In the genomic region with DNA sequence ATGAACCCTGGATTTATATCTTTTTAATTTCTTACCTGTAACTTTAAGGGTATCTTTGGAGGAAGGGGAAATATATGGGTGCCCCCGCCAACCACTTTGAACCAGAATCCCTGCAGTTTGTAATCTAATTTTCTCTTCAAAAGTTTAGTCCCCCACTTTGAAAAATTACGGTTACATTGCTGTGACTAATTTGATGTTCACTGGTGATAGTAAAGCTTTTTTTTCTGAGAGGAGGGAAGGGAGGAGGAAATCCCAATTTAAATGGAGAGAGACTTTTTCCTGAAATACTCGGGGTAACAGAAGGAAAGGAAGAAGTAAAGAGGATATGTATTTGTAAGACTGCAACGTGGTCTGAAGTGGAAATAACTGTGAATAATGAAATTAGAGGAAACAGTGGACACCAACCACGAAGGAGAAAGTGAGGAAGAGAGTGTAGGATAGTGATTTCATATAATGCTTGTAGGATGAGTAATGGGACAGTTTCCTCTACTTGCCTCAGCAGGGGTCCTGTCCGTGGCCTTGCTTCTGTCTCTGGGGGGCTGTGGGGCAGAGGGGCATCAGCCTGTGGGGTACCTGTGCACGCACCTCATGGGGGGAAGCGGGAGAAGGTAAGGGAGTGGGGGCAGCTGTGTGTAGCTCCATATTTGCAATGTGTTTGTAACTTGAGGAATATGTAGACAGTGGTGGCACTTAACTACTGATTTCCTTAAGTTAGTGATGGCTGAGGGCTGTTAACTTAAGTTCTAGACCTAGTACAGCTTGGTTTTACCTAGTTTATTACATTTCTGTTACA, we compare ENCODE assay signal across 1 cellular context.
A peak's percentile ranks its signal among the peaks of the same experiment; 100 is the strongest.
TF ChIP-seq lines count a peak whose summit lies in the region.

No MANE protein-coding gene starts in this region.

TF ChIP-seq in SK-N-SH, 30 proteins besides CTCF, POLR2A, EP300 and RAD21:
- TF ChIP-seq POLR2AphosphoS5 (IDR thresholded peaks at IDR 0.05; ENCODE audit: low read depth, low read length), result no peak
- TF ChIP-seq FOSL2 (IDR thresholded peaks at IDR 0.05; ENCODE audit: borderline replicate concordance, low read depth), result 0 out of 2 replicates have a peak, but pooled peaks have one; percentile 2
TF ChIP-seq in SK-N-SH: peak in this region for 1.
